Comparison of ENCODE assay signal across 10 cellular contexts in genomic region chr21:37557261-37557950, GRCh38.
A peak's percentile ranks its signal among the peaks of the same experiment; 100 is the strongest.
DNase-seq lines count a peak whose midpoint lies in the region; ATAC-seq and TF ChIP-seq lines count a peak whose summit lies in the region.
"Had no signal": no experiment of that assay in that cellular context is flagged by ENCODE, and none has a peak within 500 bp of the region (broad histone marks: within the 10 kb centered on the region; RNA-seq: fewer than 3 reads in every experiment).

No MANE protein-coding gene starts in this region.

- intact Hi-C loops in right lobe of liver (cut with DNase I): no loop called here

- no peaks in the 10 kb centered on the region for H3K9me3 ChIP-seq in right lobe of liver
- H3K9me3 ChIP-seq: neutrophil had no signal

- peak; percentile 97 for ATAC-seq in GM18858 (IDR thresholded peaks at IDR 0.05; ENCODE audit: unreplicated experiment)
- peak; percentile 93 for ATAC-seq in GM21576 (IDR thresholded peaks at IDR 0.05; ENCODE audit: unreplicated experiment)
- ATAC-seq in HG03439 (IDR thresholded peaks at IDR 0.05; ENCODE audit: unreplicated experiment): peak; percentile 83
- peak; percentile 16 to 37 (median 24) for ATAC-seq in right lobe of liver

- H3K27me3 ChIP-seq in right lobe of liver: no peaks in the 10 kb centered on the region
- H3K27me3 ChIP-seq: neutrophil had no signal

- 59% methylated on average over 3 of the region's 8 CpGs for WGBS in right lobe of liver (ENCODE audit: insufficient coverage, low coverage, low lambda C conversion rate, missing lambda C conversion rate)

- H3K27ac ChIP-seq in right lobe of liver: no peak overlapping the region
- H3K27ac ChIP-seq: neutrophil had no signal

- no peak for TF ChIP-seq CTCF in right lobe of liver (IDR thresholded peaks at IDR 0.05)

- no peak for TF ChIP-seq POLR2A in right lobe of liver (IDR thresholded peaks at IDR 0.05)

- peaks cover 0 to 12% (median 0%) of the 10 kb centered on the region in 4 donors for H3K4me1 ChIP-seq in right lobe of liver

- no peak for DNase-seq in right lobe of liver
- DNase-seq in SK-N-DZ (ENCODE audit: low spot score): no peak
- DNase-seq in NCI-H1092 (lab: John Stamatoyannopoulos, UW): no peak
- no peak for DNase-seq in HUDEP-2 (lab: John Stamatoyannopoulos, UW; ENCODE audit: unreplicated experiment in 76 of 76)
- DNase-seq in AML-193 (lab: John Stamatoyannopoulos, UW): no peak
- DNase-seq: activated naive CD8-positive, alpha-beta T cell treated with anti-CD3 and anti-CD28 coated beads, Interleukin-2, amount 10 ng/mL, durations not matched to agents 7 days and 5 days had no signal

- H3K4me3 ChIP-seq in right lobe of liver: no peak overlapping the region

- no peaks in the 10 kb centered on the region for H3K36me3 ChIP-seq in right lobe of liver
- H3K36me3 ChIP-seq: neutrophil had no signal

Comparison
In these comparisons a context has a peak if more than half of its experiments do, and no peak if none do; other contexts are left out.
1. ATAC-seq: peak in every context shown above with its lines; median percentile 97 in GM18858; 93 in GM21576; 83 in HG03439; 24 in right lobe of liver.